ENCODE assay signal across 31 cellular contexts in genomic region chr2:226399006-226399405, GRCh38.
"Had no signal": no experiment of that assay in that cellular context is flagged by ENCODE, and none has a peak within 500 bp of the region (broad histone marks: within the 10 kb centered on the region; RNA-seq: fewer than 3 reads in every experiment).

No MANE protein-coding gene starts in this region.

- DNase-seq: activated CD4-positive, alpha-beta T cell treated with anti-CD3 and anti-CD28 coated beads for 1 hour; activated CD4-positive, alpha-beta T cell treated with anti-CD3 and anti-CD28 coated beads for 4 hours; activated CD4-positive, alpha-beta T cell treated with anti-CD3 and anti-CD28 coated beads, Interleukin-2, amount 10 ng/mL, durations not matched to agents 7 days and 5 days; activated CD4-positive, alpha-beta T cell treated with anti-CD3 and anti-CD28 coated beads, Interleukin-2, amount 50 U/mL, for 4 hours; activated CD4-positive, CD25-positive, alpha-beta regulatory T cell; activated CD8-positive, alpha-beta memory T cell treated with anti-CD3 and anti-CD28 coated beads for 24 hours; activated CD8-positive, alpha-beta T cell treated with anti-CD3 and anti-CD28 coated beads for 36 hours; activated effector memory CD4-positive, alpha-beta T cell treated with Interleukin-2 at 50 U/mL for 16 hours; activated gamma-delta T cell treated with Interleukin-2 at 50 U/mL for 16 hours; activated naive CD4-positive, alpha-beta T cell treated with anti-CD3 and anti-CD28 coated beads, Interleukin-2, amount 50 U/mL, for 16 hours; activated naive CD4-positive, alpha-beta T cell treated with Interleukin-2 at 50 U/mL for 16 hours; activated T-cell treated with anti-CD3 and anti-CD28 coated beads, Interleukin-2, amount 50 U/mL, for 4 hours; amniotic stem cell; anterior cingulate cortex; body of pancreas; central memory CD4-positive, alpha-beta T cell; cerebellar nuclear complex; colonic mucosa; effector CD8-positive, alpha-beta T cell; foreskin keratinocyte; gastrocnemius medialis; glutamatergic neuron; heart left ventricle; T-helper 1 cell; T-helper 17 cell; T1000 had no signal

- FAIRE-seq: astrocyte, endothelial cell of umbilical vein had no signal

- H3K4me1 ChIP-seq: body of pancreas, colonic mucosa, foreskin keratinocyte, gastrocnemius medialis, heart left ventricle had no signal

- H3K4me3 ChIP-seq: body of pancreas, cardiac muscle cell, colonic mucosa, gastrocnemius medialis, heart left ventricle had no signal

- ATAC-seq: activated CD8-positive, alpha-beta T cell treated with anti-CD3 and anti-CD28 coated beads for 36 hours; activated T-cell treated with anti-CD3 and anti-CD28 coated beads, Interleukin-2, amount 50 U/mL, for 4 hours; activated T-helper 17 cell treated with anti-CD3 and anti-CD28 coated beads, Interleukin-2, amount 50 U/mL, for 72 hours; body of pancreas; foreskin keratinocyte; gastrocnemius medialis; heart left ventricle; T-helper 17 cell had no signal

- H3K36me3 ChIP-seq: cardiac muscle cell, colonic mucosa, gastrocnemius medialis, heart left ventricle had no signal

- H3K27ac ChIP-seq: body of pancreas, cardiac muscle cell, colonic mucosa, epithelial cell of prostate, foreskin keratinocyte, gastrocnemius medialis, heart left ventricle had no signal

- H3K9me3 ChIP-seq: body of pancreas, colonic mucosa, gastrocnemius medialis, heart left ventricle had no signal

- H3K27me3 ChIP-seq: body of pancreas, cardiac muscle cell, colonic mucosa, foreskin keratinocyte, gastrocnemius medialis, heart left ventricle had no signal
